Comparison of ENCODE assay signal across 30 cellular contexts in the genomic region with DNA sequence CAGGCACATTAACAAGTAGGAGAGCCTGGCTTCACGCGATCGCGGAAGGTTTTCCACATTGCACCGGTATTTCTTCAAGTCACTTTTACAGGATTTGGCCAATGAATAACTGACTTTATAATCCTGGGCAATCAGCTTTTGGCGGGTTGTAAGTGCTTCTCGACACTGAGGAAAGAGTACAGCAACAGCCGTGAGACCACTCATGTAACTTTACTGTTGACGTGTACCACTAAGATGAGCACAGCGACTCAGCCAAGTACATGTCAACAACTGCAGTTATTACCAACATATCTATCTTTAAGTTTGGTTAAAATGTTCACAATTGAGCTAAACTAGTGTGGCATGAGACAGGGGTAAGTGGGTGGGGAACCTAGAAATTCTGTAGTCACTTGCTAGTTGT.
"Had no signal": no experiment of that assay in that cellular context is flagged by ENCODE, and none has a peak within 500 bp of the region (broad histone marks: within the 10 kb centered on the region; RNA-seq: fewer than 3 reads in every experiment).

No MANE protein-coding gene starts in this region.

- H3K36me3 ChIP-seq: breast epithelium had no signal

- DNase-seq: activated CD4-positive, alpha-beta memory T cell treated with anti-CD3 and anti-CD28 coated beads for 36 hours; activated CD4-positive, alpha-beta T cell treated with anti-CD3 and anti-CD28 coated beads for 36 hours; activated CD4-positive, alpha-beta T cell treated with anti-CD3 and anti-CD28 coated beads, Interleukin-2, amount 10 ng/mL, durations not matched to agents 24 days and 14 days; activated CD4-positive, CD25-positive, alpha-beta regulatory T cell; activated CD4-positive, CD25-positive, alpha-beta regulatory T cell treated with anti-CD3 and anti-CD28 coated beads, Interleukin-2, amount 50 U/mL, for 72 hours; activated CD8-positive, alpha-beta memory T cell treated with anti-CD3 and anti-CD28 coated beads, Interleukin-2, amount 10 ng/mL, durations not matched to agents 7 days and 5 days; activated CD8-positive, alpha-beta memory T cell treated with anti-CD3 and anti-CD28 coated beads, Interleukin-2, amount 50 U/mL, for 4 hours; activated CD8-positive, alpha-beta T cell treated with anti-CD3 and anti-CD28 coated beads, Interleukin-2, amount 10 ng/mL, durations not matched to agents 7 days and 5 days; activated gamma-delta T cell; activated naive CD4-positive, alpha-beta T cell; activated naive CD4-positive, alpha-beta T cell treated with anti-CD3 and anti-CD28 coated beads, Interleukin-2, amount 10 ng/mL, durations not matched to agents 7 days and 5 days; activated naive CD8-positive, alpha-beta T cell treated with anti-CD3 and anti-CD28 coated beads, Interleukin-2, amount 10 ng/mL, durations not matched to agents 7 days and 5 days; activated T-cell treated with anti-CD3 and anti-CD28 coated beads, Interleukin-2, amount 50 U/mL, for 1 hour; activated T-cell treated with anti-CD3 and anti-CD28 coated beads, Interleukin-2, amount 50 U/mL, for 48 hours; caudate nucleus; cortex of kidney; dermis blood vessel endothelial cell; effector CD4-positive, alpha-beta T cell; effector memory CD8-positive, alpha-beta T cell; erythroblast; foreskin keratinocyte; gastrocnemius medialis; glutamatergic neuron; T-helper 1 cell; T-helper 17 cell had no signal

- FAIRE-seq: colon had no signal

- ATAC-seq: activated CD4-positive, alpha-beta T cell treated with anti-CD3 and anti-CD28 coated beads for 36 hours; activated CD8-positive, alpha-beta memory T cell treated with anti-CD3 and anti-CD28 coated beads, Interleukin-2, amount 10 ng/mL, durations not matched to agents 7 days and 5 days; activated CD8-positive, alpha-beta T cell treated with anti-CD3 and anti-CD28 coated beads, Interleukin-2, amount 10 ng/mL, durations not matched to agents 7 days and 5 days; activated naive CD4-positive, alpha-beta T cell treated with anti-CD3 and anti-CD28 coated beads, Interleukin-2, amount 50 U/mL, for 72 hours; effector memory CD8-positive, alpha-beta T cell; foreskin keratinocyte; gastrocnemius medialis; T-helper 17 cell had no signal

- H3K27ac ChIP-seq: ascending aorta, breast epithelium, esophagus muscularis mucosa, foreskin keratinocyte, gastrocnemius medialis had no signal

- H3K9me3 ChIP-seq: ascending aorta, breast epithelium, esophagus muscularis mucosa, gastrocnemius medialis had no signal

- H3K4me1 ChIP-seq: ascending aorta, breast epithelium, esophagus muscularis mucosa, foreskin keratinocyte, gastrocnemius medialis had no signal

- H3K4me3 ChIP-seq: ascending aorta, breast epithelium, esophagus muscularis mucosa, gastrocnemius medialis had no signal

- H3K27me3 ChIP-seq: ascending aorta, breast epithelium, esophagus muscularis mucosa, foreskin keratinocyte, gastrocnemius medialis had no signal
